ENCODE assay signal across 1 cellular context in the genomic region with DNA sequence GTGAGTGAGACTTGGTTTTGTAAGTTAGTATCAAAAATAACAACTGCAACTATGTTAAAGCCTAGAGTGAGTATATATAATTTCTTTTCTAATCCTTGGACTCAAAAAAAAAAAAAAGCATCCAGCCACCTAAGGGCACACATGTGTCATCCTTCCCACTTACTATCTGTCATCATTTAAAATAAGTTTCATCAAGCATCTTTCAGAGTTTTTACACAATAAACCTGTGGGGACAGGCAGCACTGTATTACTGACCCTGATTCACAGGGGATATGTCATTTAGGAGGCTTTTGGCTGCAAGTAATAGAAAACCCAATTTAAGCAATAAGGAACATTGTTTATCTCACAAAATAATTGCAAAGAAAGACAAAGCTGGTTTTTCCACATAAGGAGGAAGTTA.
TF ChIP-seq lines count a peak whose summit lies in the region.

No MANE protein-coding gene starts in this region.

TF ChIP-seq in IMR-90, 13 proteins besides CTCF, POLR2A, EP300 and RAD21:
- TF ChIP-seq FOS (IDR thresholded peaks at IDR 0.05; ENCODE audit: low read depth, low read length) (no peak), MAFK (IDR thresholded peaks at IDR 0.05; ENCODE audit: low read depth, low read length) (no peak), CEBPB (IDR thresholded peaks at IDR 0.05; ENCODE audit: low read depth, low read length) (no peak), SMC3 (IDR thresholded peaks at IDR 0.05; ENCODE audit: low read depth, low read length) (no peak), NFE2L2 (IDR thresholded peaks at IDR 0.05; ENCODE audit: low read depth, low read length) (no peak), RFX5 (IDR thresholded peaks at IDR 0.05; ENCODE audit: low read depth, low read length) (no peak), MXI1 (IDR thresholded peaks at IDR 0.05; ENCODE audit: borderline replicate concordance, low read depth, low read length) (no peak), RCOR1 (IDR thresholded peaks at IDR 0.05; ENCODE audit: insufficient replicate concordance, low read length) (no peak)
- TF ChIP-seq, protein P1, sequence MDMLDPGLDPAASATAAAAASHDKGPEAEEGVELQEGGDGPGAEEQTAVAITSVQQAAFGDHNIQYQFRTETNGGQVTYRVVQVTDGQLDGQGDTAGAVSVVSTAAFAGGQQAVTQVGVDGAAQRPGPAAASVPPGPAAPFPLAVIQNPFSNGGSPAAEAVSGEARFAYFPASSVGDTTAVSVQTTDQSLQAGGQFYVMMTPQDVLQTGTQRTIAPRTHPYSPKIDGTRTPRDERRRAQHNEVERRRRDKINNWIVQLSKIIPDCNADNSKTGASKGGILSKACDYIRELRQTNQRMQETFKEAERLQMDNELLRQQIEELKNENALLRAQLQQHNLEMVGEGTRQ (IDR thresholded peaks at IDR 0.05; ENCODE audit: low read depth, low read length): no peak
- TF ChIP-seq, protein P2, sequence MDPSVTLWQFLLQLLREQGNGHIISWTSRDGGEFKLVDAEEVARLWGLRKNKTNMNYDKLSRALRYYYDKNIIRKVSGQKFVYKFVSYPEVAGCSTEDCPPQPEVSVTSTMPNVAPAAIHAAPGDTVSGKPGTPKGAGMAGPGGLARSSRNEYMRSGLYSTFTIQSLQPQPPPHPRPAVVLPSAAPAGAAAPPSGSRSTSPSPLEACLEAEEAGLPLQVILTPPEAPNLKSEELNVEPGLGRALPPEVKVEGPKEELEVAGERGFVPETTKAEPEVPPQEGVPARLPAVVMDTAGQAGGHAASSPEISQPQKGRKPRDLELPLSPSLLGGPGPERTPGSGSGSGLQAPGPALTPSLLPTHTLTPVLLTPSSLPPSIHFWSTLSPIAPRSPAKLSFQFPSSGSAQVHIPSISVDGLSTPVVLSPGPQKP (IDR thresholded peaks at IDR 0.05; ENCODE audit: borderline replicate concordance, low read depth, low read length): no peak
